Comparison of ENCODE assay signal across 8 cellular contexts in the genomic region with DNA sequence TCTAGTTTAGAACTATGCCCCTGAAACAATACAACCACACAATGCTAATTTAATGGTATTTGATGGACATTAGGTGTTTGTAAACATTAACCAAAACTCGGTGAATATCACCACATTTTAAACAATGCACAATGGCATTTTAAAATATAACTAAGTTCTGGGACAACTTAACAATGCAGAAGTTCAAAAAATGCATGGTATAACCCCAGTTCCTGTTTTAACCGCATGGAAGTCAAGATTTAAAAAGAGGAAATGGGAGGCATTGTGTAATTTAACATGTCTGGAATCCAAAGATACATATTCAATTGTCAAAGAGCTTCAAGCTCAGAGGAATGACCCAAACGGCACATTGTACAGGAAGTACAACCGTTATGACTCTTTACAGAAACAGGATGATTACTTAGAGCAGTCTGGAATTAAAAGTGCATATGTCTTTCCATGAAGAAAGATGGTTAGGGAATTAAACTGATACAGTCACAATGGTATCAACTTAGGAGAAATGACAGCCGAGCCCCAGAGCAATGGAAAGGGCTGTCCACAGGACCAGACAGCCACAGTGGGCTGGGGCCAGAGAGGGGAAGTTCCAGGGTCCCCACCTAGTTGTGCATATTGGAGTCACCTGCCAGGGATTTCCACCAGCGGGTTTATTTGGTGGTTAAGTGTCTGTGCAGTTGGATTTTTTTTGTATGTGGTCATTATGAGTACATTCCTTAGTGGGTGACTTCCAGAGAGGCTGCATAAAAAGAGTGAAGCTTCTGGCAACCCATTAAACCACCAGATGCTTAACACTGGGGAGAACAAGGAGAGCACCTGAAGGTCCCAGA. TPM values are rescaled to one million over a fixed set of nuclear protein-coding genes. Genes with fewer than 3 reads are reported as not detected.
DNase-seq lines count a peak whose midpoint lies in the region; ATAC-seq and TF ChIP-seq lines count a peak whose summit lies in the region.

No MANE protein-coding gene starts in this region.

- H2BK5ac ChIP-seq in mesendoderm (ENCODE audit: low read length) = no peak overlapping the region

- H2AK5ac ChIP-seq in mesendoderm (ENCODE audit: low read length) = no peak overlapping the region

- no peak for ATAC-seq in GM21515 (IDR thresholded peaks at IDR 0.05; ENCODE audit: unreplicated experiment)
- ATAC-seq in HG03342 (IDR thresholded peaks at IDR 0.05; ENCODE audit: unreplicated experiment) = no peak

- H3K4me3 ChIP-seq in BLaER1 treated with 17β-estradiol and CSF1 and Interleukin-3, amounts not matched to agents 10 nM and 100 nM = peak overlapping the region in 8 of 10 experiments; percentile 14 to 60 (median 41); a peak in 16 of 20 replicates
- no peak overlapping the region for H3K4me3 ChIP-seq in Loucy (ENCODE audit: low read length, poor library complexity, severe bottlenecking)
- no peak overlapping the region for H3K4me3 ChIP-seq in adrenal gland
- H3K4me3 ChIP-seq in uterus = no peak overlapping the region
- no peak overlapping the region for H3K4me3 ChIP-seq in mesendoderm (ENCODE audit: low read length)

- H2AFZ ChIP-seq in Loucy (ENCODE audit: low read length) = peak overlapping the region; percentile 49

- H3K56ac ChIP-seq in mesendoderm (ENCODE audit: low read length) = no peak overlapping the region

- H3K36me3 ChIP-seq in BLaER1 treated with 17β-estradiol and CSF1 and Interleukin-3, amounts not matched to agents 10 nM and 100 nM = peaks cover 0 to 12% (median 7%) of the 10 kb centered on the region in 11 experiments; a peak in 20 of 22 replicates
- H3K36me3 ChIP-seq in Loucy (ENCODE audit: insufficient read depth, low read length) (no peaks in the 10 kb centered on the region; the same call in 1 of the 2 replicates), adrenal gland (replicated peaks in 1 of 2) (no peaks in the 10 kb centered on the region), uterus (no peaks in the 10 kb centered on the region), mesendoderm (ENCODE audit: control insufficient read depth, insufficient read depth, low read length) (no peaks in the 10 kb centered on the region)

- no peak overlapping the region for H4K5ac ChIP-seq in mesendoderm (ENCODE audit: low read length)

- H3K27ac ChIP-seq in BLaER1 treated with 17β-estradiol and CSF1 and Interleukin-3, amounts not matched to agents 10 nM and 100 nM = peak overlapping the region; percentile 87 to 99 (median 97)
- H3K27ac ChIP-seq in adrenal gland (peak overlapping the region in 4 of 5 donors; percentile 43 to 83 (median 52)), uterus (peak overlapping the region in 1 of 2 donors; percentile 25), mesendoderm (ENCODE audit: low read depth, low read length) (no peak overlapping the region)

- no peak overlapping the region for H2BK15ac ChIP-seq in mesendoderm (replicated peaks; ENCODE audit: low read depth)

- H3K79me1 ChIP-seq in mesendoderm (ENCODE audit: low read length) = no peaks in the 10 kb centered on the region

- no peaks in the 10 kb centered on the region for H4K20me1 ChIP-seq in BLaER1 treated with 17β-estradiol and CSF1 and Interleukin-3, amounts not matched to agents 10 nM and 100 nM
- H4K20me1 ChIP-seq in Loucy (ENCODE audit: insufficient read depth, low read length, poor library complexity, severe bottlenecking) = no peaks in the 10 kb centered on the region

- no peak overlapping the region for H3K4ac ChIP-seq in mesendoderm (ENCODE audit: low read depth, low read length)

- no peaks in the 10 kb centered on the region for H3F3A ChIP-seq in Loucy (ENCODE audit: low read depth)

- no peak overlapping the region for H4K8ac ChIP-seq in mesendoderm (ENCODE audit: low read depth, low read length)

- H3K4me2 ChIP-seq in BLaER1 treated with 17β-estradiol and CSF1 and Interleukin-3, amounts not matched to agents 10 nM and 100 nM = peak overlapping the region; percentile 85 to 98 (median 95)
- peak overlapping the region; percentile 21 for H3K4me2 ChIP-seq in Loucy (ENCODE audit: low read depth, low read length, poor library complexity, severe bottlenecking)
- no peak overlapping the region for H3K4me2 ChIP-seq in mesendoderm (ENCODE audit: low read length)

- H3K9ac ChIP-seq in BLaER1 treated with 17β-estradiol and CSF1 and Interleukin-3, amounts not matched to agents 10 nM and 100 nM = peak overlapping the region; percentile 71 to 98 (median 86); a peak in 21 of 22 replicates
- H3K9ac ChIP-seq in Loucy (ENCODE audit: low read depth, low read length, poor library complexity, severe bottlenecking) (peak overlapping the region; percentile 45), mesendoderm (ENCODE audit: low read length) (no peak overlapping the region)

- H2BK120ac ChIP-seq in mesendoderm (ENCODE audit: low read depth, low read length) = no peak overlapping the region

- no peaks in the 10 kb centered on the region for H3K9me2 ChIP-seq in Loucy (replicated peaks; ENCODE audit: low read depth, low read length)

- no peak overlapping the region for H3K23ac ChIP-seq in mesendoderm (ENCODE audit: low read length)

- intact Hi-C loops in adrenal gland (cut with DNase I) (no loop called here), uterus (cut with DNase I; ENCODE audit: low total_unique reads) (no loop called here)

- DNase-seq in adrenal gland (peak in 1 of 7 donors; percentile 27), lung microvascular endothelial cell (ENCODE audit: low read depth in 2 of 2) (peak; percentile 72 to 95), uterus (no peak), mesendoderm (no peak)

- H3K18ac ChIP-seq in mesendoderm (ENCODE audit: low read length) = no peak overlapping the region

- H3K27me3 ChIP-seq in BLaER1 treated with 17β-estradiol and CSF1 and Interleukin-3, amounts not matched to agents 10 nM and 100 nM = no peaks in the 10 kb centered on the region; a peak in 1 of 22 replicates
- H3K27me3 ChIP-seq in Loucy (ENCODE audit: insufficient read depth, low read length, poor library complexity, severe bottlenecking) (no peaks in the 10 kb centered on the region), adrenal gland (no peaks in the 10 kb centered on the region), uterus (no peaks in the 10 kb centered on the region), mesendoderm (ENCODE audit: insufficient read depth, low read length, poor library complexity) (no peaks in the 10 kb centered on the region)

- TF ChIP-seq POLR2A in adrenal gland (IDR thresholded peaks at IDR 0.05) (no peak), uterus (IDR thresholded peaks at IDR 0.05) (no peak)

- no peaks in the 10 kb centered on the region for H3K9me3 ChIP-seq in BLaER1 treated with 17β-estradiol and CSF1 and Interleukin-3, amounts not matched to agents 10 nM and 100 nM (replicated peaks in 1 of 11)
- H3K9me3 ChIP-seq in Loucy (ENCODE audit: insufficient read depth, low read depth, low read length) (no peaks in the 10 kb centered on the region), adrenal gland (replicated peaks in 1 of 3) (no peaks in the 10 kb centered on the region), uterus (no peaks in the 10 kb centered on the region)

- TF ChIP-seq CTCF in Loucy (conservative IDR thresholded peaks at IDR 0.05; ENCODE audit: low read length) (no peak), adrenal gland (IDR thresholded peaks at IDR 0.05) (no peak), uterus (IDR thresholded peaks at IDR 0.05) (no peak)

- 53 to 60% (median 57%) methylated on average over 6 of the region's 6 CpGs for WGBS in adrenal gland, 4 donors
- WGBS in mesendoderm (ENCODE audit: extremely low coverage, insufficient coverage, low lambda C conversion rate) = no CpG with 5 or more reads among the region's 6 CpGs

- H3K79me2 ChIP-seq in Loucy (ENCODE audit: insufficient read depth, low read length) (no peaks in the 10 kb centered on the region), mesendoderm (ENCODE audit: control insufficient read depth, insufficient read depth, low read length) (no peaks in the 10 kb centered on the region)

- H3K4me1 ChIP-seq in BLaER1 treated with 17β-estradiol and CSF1 and Interleukin-3, amounts not matched to agents 10 nM and 100 nM = peaks cover 76 to 84% (median 82%) of the 10 kb centered on the region in 10 experiments
- peaks cover 21% of the 10 kb centered on the region for H3K4me1 ChIP-seq in Loucy (ENCODE audit: insufficient read depth, low read length, poor library complexity, severe bottlenecking)
- H3K4me1 ChIP-seq in adrenal gland (replicated peaks in 1 of 2) = peaks cover 5 to 22% of the 10 kb centered on the region in 2 donors
- no peaks in the 10 kb centered on the region for H3K4me1 ChIP-seq in uterus
- no peaks in the 10 kb centered on the region for H3K4me1 ChIP-seq in mesendoderm (ENCODE audit: control insufficient read depth, low read depth, low read length)

RNA-seq across cellular contexts. Expression of a gene that starts 7.5 kb away (rescaled TPM):
- total RNA-seq in adrenal gland (100 to 1,000 TPM; 114 to 467 (median 251) TPM), lung microvascular endothelial cell (291 and 379 TPM in 2 replicates), uterus (100 to 1,000 TPM; 108 to 202 (median 146) TPM)
- polyA plus RNA-seq in adrenal gland = 100 to 1,000 TPM; 110 to 138 (median 118) TPM
- polyA plus RNA-seq in mesendoderm (2013, experiment 1 of 2) = 106 TPM
- polyA plus RNA-seq in mesendoderm (2013, experiment 2 of 2) = 104 TPM

RNA-seq across cellular contexts. Expression of a gene that starts 39.7 kb away (rescaled TPM):
- total RNA-seq in adrenal gland = 100 to 1,000 TPM in 4 of 8 donors, 10 to 100 TPM in 4; 68.2 to 212 (median 120) TPM
- polyA plus RNA-seq in adrenal gland = 100 to 1,000 TPM in 2 of 3 donors, 10 to 100 TPM in 1; 10.9 to 249 (median 101) TPM
- total RNA-seq in lung microvascular endothelial cell = 0.20 and 0.22 TPM in 2 replicates
- 10 to 100 TPM; 20.2 to 46.8 (median 21.0) TPM for total RNA-seq in uterus
- 1.0 TPM for polyA plus RNA-seq in mesendoderm (2013, experiment 1 of 2)
- polyA plus RNA-seq in mesendoderm (2013, experiment 2 of 2) = 1.1 TPM

RNA-seq across cellular contexts. Expression of a gene that starts 58.9 kb away (rescaled TPM):
- total RNA-seq in adrenal gland (10 to 100 TPM; 11.1 to 45.3 (median 26.6) TPM), lung microvascular endothelial cell (16.3 and 19.8 TPM in 2 replicates), uterus (10 to 100 TPM in 2 of 4 donors, 1 to 10 TPM in 1, not detected in 1; 8.6 to 24.3 (median 10.5) TPM)
- polyA plus RNA-seq in adrenal gland = 10 to 100 TPM; 13.1 to 22.8 (median 21.4) TPM
- 45.5 TPM for polyA plus RNA-seq in mesendoderm (2013, experiment 1 of 2)
- polyA plus RNA-seq in mesendoderm (2013, experiment 2 of 2) = 43.5 TPM

Comparison
In these comparisons a context has a peak if more than half of its experiments do, and no peak if none do; other contexts are left out.
1. H3K4me3 ChIP-seq: peak in BLaER1 treated with 17β-estradiol and CSF1 and Interleukin-3, amounts not matched to agents 10 nM and 100 nM (8 of 10); none in Loucy (single experiment), adrenal gland (0 of 4), uterus (0 of 2) and mesendoderm (single experiment).
2. DNase-seq: peak in lung microvascular endothelial cell (2 of 2); none in uterus (0 of 2) and mesendoderm (single experiment).
3. RNA of a gene that starts 39.7 kb away (total RNA-seq): 68.2 to 212 TPM in adrenal gland and 20.2 to 46.8 TPM in uterus; 0.20 to 0.22 TPM in lung microvascular endothelial cell; every median in the first group is over 10 times any median in the second.